ENCODE assay signal across 11 cellular contexts in the genomic region with DNA sequence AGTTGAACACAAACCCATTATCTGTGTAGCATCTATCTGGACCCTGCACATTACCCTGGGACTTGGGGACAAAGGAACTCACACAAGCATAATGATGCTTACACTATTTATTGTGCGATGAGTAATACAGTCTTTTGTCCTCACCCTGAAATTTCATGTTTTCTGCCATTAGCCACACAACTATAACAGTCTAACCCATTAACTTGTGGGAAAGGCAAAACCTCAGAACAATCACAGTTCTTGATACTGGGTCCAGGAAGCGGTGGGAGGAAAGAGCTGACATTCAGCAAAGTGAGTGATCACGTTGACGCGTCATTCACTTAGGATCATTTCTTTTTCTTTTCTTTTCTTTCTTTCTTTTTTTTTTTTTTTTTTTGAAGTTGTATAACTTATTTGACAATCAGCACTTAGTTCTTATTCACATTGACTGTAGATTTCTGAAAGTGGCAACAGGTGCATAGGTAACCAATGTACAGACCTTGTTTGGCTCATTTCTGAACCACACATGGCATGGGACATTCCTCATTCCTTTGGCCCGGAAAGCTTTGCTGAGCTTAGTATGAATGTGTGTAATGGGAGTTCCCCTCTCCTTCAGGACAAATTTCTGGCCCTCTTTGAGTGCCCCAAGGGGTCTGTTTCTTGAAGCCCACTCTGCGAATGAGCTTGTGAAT.
DNase-seq lines count a peak whose midpoint lies in the region; ATAC-seq and TF ChIP-seq lines count a peak whose summit lies in the region.
"Had no signal": no experiment of that assay in that cellular context is flagged by ENCODE, and none has a peak within 500 bp of the region (broad histone marks: within the 10 kb centered on the region; RNA-seq: fewer than 3 reads in every experiment).

No MANE protein-coding gene starts in this region.

- H3K9me3 Mint-ChIP-seq in activated CD4-positive, alpha-beta T cell treated with anti-CD3 and anti-CD28 coated beads, Interleukin-2, amount 10 ng/mL, durations not matched to agents 24 days and 14 days: no peaks in the 10 kb centered on the region
- H3K9me3 Mint-ChIP-seq: endodermal cell had no signal

- no peak for TF ChIP-seq CTCF in ascending aorta (IDR thresholded peaks at IDR 0.05)

- no peaks in the 10 kb centered on the region for H3K9me3 ChIP-seq in ascending aorta

- H3K36me3 Mint-ChIP-seq in activated CD4-positive, alpha-beta T cell treated with anti-CD3 and anti-CD28 coated beads, Interleukin-2, amount 10 ng/mL, durations not matched to agents 24 days and 14 days (ENCODE audit: low read depth): no peaks in the 10 kb centered on the region

- peak overlapping the region; percentile 82 for H3K27ac Mint-ChIP-seq in activated CD4-positive, alpha-beta T cell treated with anti-CD3 and anti-CD28 coated beads, Interleukin-2, amount 10 ng/mL, durations not matched to agents 24 days and 14 days
- H3K27ac Mint-ChIP-seq: endodermal cell had no signal

- peaks cover 29% of the 10 kb centered on the region for H3K4me1 Mint-ChIP-seq in activated CD4-positive, alpha-beta T cell treated with anti-CD3 and anti-CD28 coated beads, Interleukin-2, amount 10 ng/mL, durations not matched to agents 24 days and 14 days

- no peak overlapping the region for H3K27ac ChIP-seq in ascending aorta
- H3K27ac ChIP-seq: C4-2B had no signal

- peak; percentile 62 for ATAC-seq in HG02938 (IDR thresholded peaks at IDR 0.05; ENCODE audit: unreplicated experiment)

- H3K36me3 ChIP-seq in ascending aorta: no peaks in the 10 kb centered on the region

- DNase-seq in stimulated activated naive CD4-positive, alpha-beta T cell treated with Interleukin-2 at 50 U/mL for 16 hours (lab: John Stamatoyannopoulos, UW): peak; percentile 40
- DNase-seq in stimulated activated naive CD4-positive, alpha-beta T cell (lab: John Stamatoyannopoulos, UW): no peak
- DNase-seq in activated CD4-positive, alpha-beta T cell treated with anti-CD3 and anti-CD28 coated beads, Interleukin-2, amount 10 ng/mL, durations not matched to agents 24 days and 14 days: peak; percentile 60
- no peak for DNase-seq in SW 1271 (lab: John Stamatoyannopoulos, UW)
- no peak for DNase-seq in ascending aorta (ENCODE audit: low spot score in 2 of 2)
- no peak for DNase-seq in Ammon's horn (ENCODE audit: low spot score)
- DNase-seq in NOMO-1 (lab: John Stamatoyannopoulos, UW; ENCODE audit: unreplicated experiment in 2 of 2): no peak
- DNase-seq: endodermal cell, T-helper 9 cell had no signal

- no peaks in the 10 kb centered on the region for H3K27me3 ChIP-seq in ascending aorta

- no peaks in the 10 kb centered on the region for H3K27me3 Mint-ChIP-seq in activated CD4-positive, alpha-beta T cell treated with anti-CD3 and anti-CD28 coated beads, Interleukin-2, amount 10 ng/mL, durations not matched to agents 24 days and 14 days

- peak overlapping the region; percentile 42 for H3K4me3 Mint-ChIP-seq in activated CD4-positive, alpha-beta T cell treated with anti-CD3 and anti-CD28 coated beads, Interleukin-2, amount 10 ng/mL, durations not matched to agents 24 days and 14 days
- H3K4me3 Mint-ChIP-seq: endodermal cell had no signal

- H3K4me1 ChIP-seq in ascending aorta: no peaks in the 10 kb centered on the region

- intact Hi-C loops in activated CD4-positive, alpha-beta T cell treated with anti-CD3 and anti-CD28 coated beads, Interleukin-2, amount 10 ng/mL, durations not matched to agents 24 days and 14 days (cut with micrococcal nuclease): loop anchor here (5.0 kb wide), 3 partner anchors 72 to 567 kb away; no protein-coding TSS in a partner anchor
- intact Hi-C loops in ascending aorta (cut with DNase I): no loop called here

- no peak overlapping the region for H3K4me3 ChIP-seq in ascending aorta

Comparison
In these comparisons a context has a peak if more than half of its experiments do, and no peak if none do; other contexts are left out.
1. DNase-seq: peak in stimulated activated naive CD4-positive, alpha-beta T cell treated with Interleukin-2 at 50 U/mL for 16 hours (single experiment) and activated CD4-positive, alpha-beta T cell treated with anti-CD3 and anti-CD28 coated beads, Interleukin-2, amount 10 ng/mL, durations not matched to agents 24 days and 14 days (single experiment); none in stimulated activated naive CD4-positive, alpha-beta T cell (0 of 6), SW 1271 (0 of 2), ascending aorta (0 of 2), Ammon's horn (single experiment) and NOMO-1 (0 of 2).